Comparison of ENCODE assay signal across 31 cellular contexts in the genomic region with DNA sequence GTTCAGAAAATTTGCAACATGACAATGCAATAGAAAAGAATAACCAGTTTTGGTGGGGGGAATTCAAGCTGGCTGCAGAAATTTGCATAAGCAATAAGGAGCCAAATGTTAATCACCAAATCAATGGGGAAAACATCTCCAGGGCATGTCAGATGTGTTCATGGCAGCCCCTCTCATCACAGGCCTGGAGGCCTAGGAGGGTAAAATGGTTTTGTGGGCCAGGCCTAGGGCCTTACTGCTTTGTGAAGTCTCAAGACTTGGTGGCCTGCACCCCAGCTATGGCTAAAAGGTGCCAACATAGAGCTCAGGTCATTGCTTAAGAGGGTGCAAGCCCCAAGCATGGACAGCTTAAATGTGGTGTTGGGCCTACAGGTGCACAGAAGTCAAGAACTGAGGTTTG.
"Had no signal": no experiment of that assay in that cellular context is flagged by ENCODE, and none has a peak within 500 bp of the region (broad histone marks: within the 10 kb centered on the region; RNA-seq: fewer than 3 reads in every experiment).

No MANE protein-coding gene starts in this region.

- H3K27ac ChIP-seq: adrenal gland, body of pancreas, colonic mucosa, esophagus muscularis mucosa, foreskin keratinocyte, gastrocnemius medialis, heart left ventricle had no signal

- H3K4me3 Mint-ChIP-seq: activated CD4-positive, alpha-beta memory T cell treated with anti-CD3 and anti-CD28 coated beads, Interleukin-2, amount 10 ng/mL, durations not matched to agents 7 days and 5 days; activated CD4-positive, alpha-beta T cell treated with anti-CD3 and anti-CD28 coated beads, Interleukin-2, amount 10 ng/mL, durations not matched to agents 7 days and 5 days; activated naive CD4-positive, alpha-beta T cell treated with anti-CD3 and anti-CD28 coated beads for 36 hours; activated naive CD4-positive, alpha-beta T cell treated with anti-CD3 and anti-CD28 coated beads, Interleukin-2, amount 50 U/mL, for 24 hours; activated naive CD8-positive, alpha-beta T cell treated with anti-CD3 and anti-CD28 coated beads for 36 hours; activated naive CD8-positive, alpha-beta T cell treated with anti-CD3 and anti-CD28 coated beads, Interleukin-2, amount 50 U/mL, for 24 hours; activated T-helper 1 cell treated with anti-CD3 and anti-CD28 coated beads, Interleukin-12 subunit alpha, Interleukin-12 subunit beta, Interleukin-2, Interleukin-4 antibody, amounts not matched to agents 30 ng/mL and 10 ng/mL and 1 ng/mL, durations not matched to agents 14 hours and 24 hours and 36 hours; T-helper 17 cell; T-helper 2 cell treated with Interferon-gamma antibody and Interleukin-4, amounts not matched to agents 5 μg/mL and 100 μg/mL, for 36 hours had no signal

- H3K27ac Mint-ChIP-seq: activated CD4-positive, alpha-beta memory T cell treated with anti-CD3 and anti-CD28 coated beads, Interleukin-2, amount 10 ng/mL, durations not matched to agents 7 days and 5 days; activated CD4-positive, alpha-beta T cell treated with anti-CD3 and anti-CD28 coated beads, Interleukin-2, amount 10 ng/mL, durations not matched to agents 7 days and 5 days; activated naive CD4-positive, alpha-beta T cell treated with anti-CD3 and anti-CD28 coated beads for 36 hours; activated naive CD4-positive, alpha-beta T cell treated with anti-CD3 and anti-CD28 coated beads, Interleukin-2, amount 50 U/mL, for 24 hours; activated naive CD8-positive, alpha-beta T cell treated with anti-CD3 and anti-CD28 coated beads for 36 hours; activated naive CD8-positive, alpha-beta T cell treated with anti-CD3 and anti-CD28 coated beads, Interleukin-2, amount 50 U/mL, for 24 hours; activated T-helper 1 cell treated with anti-CD3 and anti-CD28 coated beads, Interleukin-12 subunit alpha, Interleukin-12 subunit beta, Interleukin-2, Interleukin-4 antibody, amounts not matched to agents 30 ng/mL and 10 ng/mL and 1 ng/mL, durations not matched to agents 14 hours and 24 hours and 36 hours; activated T-helper 2 cell treated with anti-CD3 and anti-CD28 coated beads, Interferon-gamma antibody, Interleukin-2, Interleukin-4, amounts not matched to agents 10 μg/mL and 5 μg/mL and 100 μg/mL, durations not matched to agents 14 hours and 24 hours and 36 hours; T-helper 17 cell; T-helper 2 cell treated with Interferon-gamma antibody and Interleukin-4, amounts not matched to agents 5 μg/mL and 100 μg/mL, for 36 hours had no signal

- H3K36me3 ChIP-seq: adrenal gland, colonic mucosa, esophagus muscularis mucosa, gastrocnemius medialis, heart left ventricle had no signal

- H3K4me1 ChIP-seq: adrenal gland, body of pancreas, colonic mucosa, esophagus muscularis mucosa, foreskin keratinocyte had no signal

- DNase-seq: activated CD4-positive, alpha-beta memory T cell treated with anti-CD3 and anti-CD28 coated beads, Interleukin-2, amount 10 ng/mL, durations not matched to agents 7 days and 5 days; activated CD4-positive, alpha-beta T cell treated with anti-CD3 and anti-CD28 coated beads for 1 hour; activated CD4-positive, alpha-beta T cell treated with anti-CD3 and anti-CD28 coated beads for 4 hours; activated CD4-positive, alpha-beta T cell treated with anti-CD3 and anti-CD28 coated beads, Interleukin-2, amount 10 ng/mL, durations not matched to agents 7 days and 5 days; activated CD4-positive, alpha-beta T cell treated with anti-CD3 and anti-CD28 coated beads, Interleukin-2, amount 50 U/mL, for 4 hours; activated CD8-positive, alpha-beta memory T cell treated with anti-CD3 and anti-CD28 coated beads, Interleukin-2, amount 50 U/mL, for 48 hours; activated effector memory CD4-positive, alpha-beta T cell treated with anti-CD3 and anti-CD28 coated beads, Interleukin-2, amount 50 U/mL, for 16 hours; activated naive CD4-positive, alpha-beta T cell treated with anti-CD3 and anti-CD28 coated beads for 36 hours; activated naive CD8-positive, alpha-beta T cell treated with anti-CD3 and anti-CD28 coated beads for 36 hours; activated naive CD8-positive, alpha-beta T cell treated with anti-CD3 and anti-CD28 coated beads, Interleukin-2, amount 50 U/mL, for 24 hours; activated T-cell treated with anti-CD3 and anti-CD28 coated beads, Interleukin-2, amount 50 U/mL, for 48 hours; adrenal gland; amygdala; aorta; body of pancreas; caudate nucleus; cerebellar nuclear complex; colonic mucosa; effector CD8-positive, alpha-beta T cell; foreskin keratinocyte; gastrocnemius medialis; glutamatergic neuron; heart left ventricle; hypothalamus; T-helper 17 cell; T1000 had no signal

- H3K4me1 Mint-ChIP-seq: activated CD4-positive, alpha-beta memory T cell treated with anti-CD3 and anti-CD28 coated beads, Interleukin-2, amount 10 ng/mL, durations not matched to agents 7 days and 5 days; activated CD4-positive, alpha-beta T cell treated with anti-CD3 and anti-CD28 coated beads, Interleukin-2, amount 10 ng/mL, durations not matched to agents 7 days and 5 days; activated naive CD4-positive, alpha-beta T cell treated with anti-CD3 and anti-CD28 coated beads, Interleukin-2, amount 50 U/mL, for 24 hours; activated naive CD8-positive, alpha-beta T cell treated with anti-CD3 and anti-CD28 coated beads for 36 hours; activated naive CD8-positive, alpha-beta T cell treated with anti-CD3 and anti-CD28 coated beads, Interleukin-2, amount 50 U/mL, for 24 hours; T-helper 17 cell had no signal

- H3K4me3 ChIP-seq: adrenal gland, body of pancreas, colonic mucosa, esophagus muscularis mucosa, gastrocnemius medialis, heart left ventricle had no signal

- H3K27me3 ChIP-seq: adrenal gland, body of pancreas, colonic mucosa, esophagus muscularis mucosa, foreskin keratinocyte, gastrocnemius medialis had no signal

- ATAC-seq: activated naive CD8-positive, alpha-beta T cell treated with anti-CD3 and anti-CD28 coated beads, Interleukin-2, amount 50 U/mL, for 24 hours; body of pancreas; foreskin keratinocyte; gastrocnemius medialis; heart left ventricle; T-helper 17 cell had no signal

- H3K9me3 ChIP-seq: adrenal gland, colonic mucosa, gastrocnemius medialis had no signal
